ENCODE assay signal across 1 cellular context in the genomic region with DNA sequence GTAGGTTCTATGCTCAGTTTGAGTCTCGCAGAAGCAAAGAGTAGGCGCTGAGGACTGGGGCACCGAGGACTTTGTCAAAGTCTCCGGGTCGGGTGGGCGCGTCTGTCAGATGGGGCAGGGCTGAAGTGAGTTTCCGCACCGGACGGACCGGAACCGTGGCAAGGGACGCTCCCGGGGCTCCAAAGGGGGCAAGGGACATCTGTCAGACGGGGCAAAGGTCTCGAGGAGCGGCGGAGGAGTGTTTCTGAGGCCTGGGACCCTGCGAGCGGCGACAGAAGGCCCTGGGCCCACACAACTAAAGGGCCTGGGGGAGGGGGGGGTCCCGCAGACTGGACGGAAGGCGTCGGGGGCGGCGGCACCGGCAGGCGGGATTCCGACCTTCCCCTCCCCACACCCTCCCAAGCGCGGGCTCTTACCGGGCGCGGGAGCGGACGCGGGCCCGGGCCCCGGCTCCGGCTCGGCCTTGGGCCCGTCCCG.
TF ChIP-seq lines count a peak whose summit lies in the region.

No MANE protein-coding gene starts in this region.

TF ChIP-seq in HepG2, 621 proteins besides CTCF, POLR2A, EP300 and RAD21:
- TF ChIP-seq ZNF772 (CRISPR knock-in tag; IDR thresholded peaks at IDR 0.05) (0 out of 2 replicates have a peak, but pooled peaks have one; percentile 40), ZSCAN21 (CRISPR knock-in tag; IDR thresholded peaks at IDR 0.05; ENCODE audit: borderline replicate concordance) (peak; percentile 2; the same call in 1 of the 2 replicates), ZFX (CRISPR knock-in tag; IDR thresholded peaks at IDR 0.05; ENCODE audit: low read depth) (peak; percentile 34; the same call in 1 of the 2 replicates), ZNF101 (CRISPR knock-in tag; IDR thresholded peaks at IDR 0.05; ENCODE audit: borderline replicate concordance, low read depth) (no peak), HMG20B (CRISPR knock-in tag; conservative IDR thresholded peaks at IDR 0.05) (no peak), ASH2L (IDR thresholded peaks at IDR 0.05; ENCODE audit: insufficient read length, low read depth, low read length) (peak; percentile 3), SAP130 (CRISPR knock-in tag; IDR thresholded peaks at IDR 0.05; ENCODE audit: low read depth) (peak; percentile 29; the same call in 1 of the 2 replicates), ZNF563 (CRISPR knock-in tag; IDR thresholded peaks at IDR 0.05) (0 out of 2 replicates have a peak, but pooled peaks have one; percentile 9), ZFP90 (CRISPR knock-in tag; IDR thresholded peaks at IDR 0.05; ENCODE audit: borderline replicate concordance) (0 out of 2 replicates have a peak, but pooled peaks have one; percentile 34), RXRB (CRISPR knock-in tag; IDR thresholded peaks at IDR 0.05; ENCODE audit: borderline replicate concordance) (0 out of 2 replicates have a peak, but pooled peaks have one; percentile 12), ZNF225 (CRISPR knock-in tag; IDR thresholded peaks at IDR 0.05) (peak; percentile 31; the same call in 1 of the 2 replicates), YY1 (IDR thresholded peaks at IDR 0.05; ENCODE audit: insufficient read depth, insufficient replicate concordance, low read depth, low read length) (peak; percentile 20)
- TF ChIP-seq, protein P1, sequence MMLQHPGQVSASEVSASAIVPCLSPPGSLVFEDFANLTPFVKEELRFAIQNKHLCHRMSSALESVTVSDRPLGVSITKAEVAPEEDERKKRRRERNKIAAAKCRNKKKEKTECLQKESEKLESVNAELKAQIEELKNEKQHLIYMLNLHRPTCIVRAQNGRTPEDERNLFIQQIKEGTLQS (CRISPR knock-in tag; IDR thresholded peaks at IDR 0.05) = no peak
- TF ChIP-seq, protein P2, sequence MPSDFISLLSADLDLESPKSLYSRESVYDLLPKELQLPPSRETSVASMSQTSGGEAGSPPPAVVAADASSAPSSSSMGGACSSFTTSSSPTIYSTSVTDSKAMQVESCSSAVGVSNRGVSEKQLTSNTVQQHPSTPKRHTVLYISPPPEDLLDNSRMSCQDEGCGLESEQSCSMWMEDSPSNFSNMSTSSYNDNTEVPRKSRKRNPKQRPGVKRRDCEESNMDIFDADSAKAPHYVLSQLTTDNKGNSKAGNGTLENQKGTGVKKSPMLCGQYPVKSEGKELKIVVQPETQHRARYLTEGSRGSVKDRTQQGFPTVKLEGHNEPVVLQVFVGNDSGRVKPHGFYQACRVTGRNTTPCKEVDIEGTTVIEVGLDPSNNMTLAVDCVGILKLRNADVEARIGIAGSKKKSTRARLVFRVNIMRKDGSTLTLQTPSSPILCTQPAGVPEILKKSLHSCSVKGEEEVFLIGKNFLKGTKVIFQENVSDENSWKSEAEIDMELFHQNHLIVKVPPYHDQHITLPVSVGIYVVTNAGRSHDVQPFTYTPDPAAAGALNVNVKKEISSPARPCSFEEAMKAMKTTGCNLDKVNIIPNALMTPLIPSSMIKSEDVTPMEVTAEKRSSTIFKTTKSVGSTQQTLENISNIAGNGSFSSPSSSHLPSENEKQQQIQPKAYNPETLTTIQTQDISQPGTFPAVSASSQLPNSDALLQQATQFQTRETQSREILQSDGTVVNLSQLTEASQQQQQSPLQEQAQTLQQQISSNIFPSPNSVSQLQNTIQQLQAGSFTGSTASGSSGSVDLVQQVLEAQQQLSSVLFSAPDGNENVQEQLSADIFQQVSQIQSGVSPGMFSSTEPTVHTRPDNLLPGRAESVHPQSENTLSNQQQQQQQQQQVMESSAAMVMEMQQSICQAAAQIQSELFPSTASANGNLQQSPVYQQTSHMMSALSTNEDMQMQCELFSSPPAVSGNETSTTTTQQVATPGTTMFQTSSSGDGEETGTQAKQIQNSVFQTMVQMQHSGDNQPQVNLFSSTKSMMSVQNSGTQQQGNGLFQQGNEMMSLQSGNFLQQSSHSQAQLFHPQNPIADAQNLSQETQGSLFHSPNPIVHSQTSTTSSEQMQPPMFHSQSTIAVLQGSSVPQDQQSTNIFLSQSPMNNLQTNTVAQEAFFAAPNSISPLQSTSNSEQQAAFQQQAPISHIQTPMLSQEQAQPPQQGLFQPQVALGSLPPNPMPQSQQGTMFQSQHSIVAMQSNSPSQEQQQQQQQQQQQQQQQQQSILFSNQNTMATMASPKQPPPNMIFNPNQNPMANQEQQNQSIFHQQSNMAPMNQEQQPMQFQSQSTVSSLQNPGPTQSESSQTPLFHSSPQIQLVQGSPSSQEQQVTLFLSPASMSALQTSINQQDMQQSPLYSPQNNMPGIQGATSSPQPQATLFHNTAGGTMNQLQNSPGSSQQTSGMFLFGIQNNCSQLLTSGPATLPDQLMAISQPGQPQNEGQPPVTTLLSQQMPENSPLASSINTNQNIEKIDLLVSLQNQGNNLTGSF (CRISPR knock-in tag; IDR thresholded peaks at IDR 0.05) = 0 out of 2 replicates have a peak, but pooled peaks have one; percentile 47
- TF ChIP-seq, protein P3, sequence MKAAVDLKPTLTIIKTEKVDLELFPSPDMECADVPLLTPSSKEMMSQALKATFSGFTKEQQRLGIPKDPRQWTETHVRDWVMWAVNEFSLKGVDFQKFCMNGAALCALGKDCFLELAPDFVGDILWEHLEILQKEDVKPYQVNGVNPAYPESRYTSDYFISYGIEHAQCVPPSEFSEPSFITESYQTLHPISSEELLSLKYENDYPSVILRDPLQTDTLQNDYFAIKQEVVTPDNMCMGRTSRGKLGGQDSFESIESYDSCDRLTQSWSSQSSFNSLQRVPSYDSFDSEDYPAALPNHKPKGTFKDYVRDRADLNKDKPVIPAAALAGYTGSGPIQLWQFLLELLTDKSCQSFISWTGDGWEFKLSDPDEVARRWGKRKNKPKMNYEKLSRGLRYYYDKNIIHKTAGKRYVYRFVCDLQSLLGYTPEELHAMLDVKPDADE (CRISPR knock-in tag; IDR thresholded peaks at IDR 0.05) = 0 out of 2 replicates have a peak, but pooled peaks have one; percentile 17
- TF ChIP-seq, protein P4, sequence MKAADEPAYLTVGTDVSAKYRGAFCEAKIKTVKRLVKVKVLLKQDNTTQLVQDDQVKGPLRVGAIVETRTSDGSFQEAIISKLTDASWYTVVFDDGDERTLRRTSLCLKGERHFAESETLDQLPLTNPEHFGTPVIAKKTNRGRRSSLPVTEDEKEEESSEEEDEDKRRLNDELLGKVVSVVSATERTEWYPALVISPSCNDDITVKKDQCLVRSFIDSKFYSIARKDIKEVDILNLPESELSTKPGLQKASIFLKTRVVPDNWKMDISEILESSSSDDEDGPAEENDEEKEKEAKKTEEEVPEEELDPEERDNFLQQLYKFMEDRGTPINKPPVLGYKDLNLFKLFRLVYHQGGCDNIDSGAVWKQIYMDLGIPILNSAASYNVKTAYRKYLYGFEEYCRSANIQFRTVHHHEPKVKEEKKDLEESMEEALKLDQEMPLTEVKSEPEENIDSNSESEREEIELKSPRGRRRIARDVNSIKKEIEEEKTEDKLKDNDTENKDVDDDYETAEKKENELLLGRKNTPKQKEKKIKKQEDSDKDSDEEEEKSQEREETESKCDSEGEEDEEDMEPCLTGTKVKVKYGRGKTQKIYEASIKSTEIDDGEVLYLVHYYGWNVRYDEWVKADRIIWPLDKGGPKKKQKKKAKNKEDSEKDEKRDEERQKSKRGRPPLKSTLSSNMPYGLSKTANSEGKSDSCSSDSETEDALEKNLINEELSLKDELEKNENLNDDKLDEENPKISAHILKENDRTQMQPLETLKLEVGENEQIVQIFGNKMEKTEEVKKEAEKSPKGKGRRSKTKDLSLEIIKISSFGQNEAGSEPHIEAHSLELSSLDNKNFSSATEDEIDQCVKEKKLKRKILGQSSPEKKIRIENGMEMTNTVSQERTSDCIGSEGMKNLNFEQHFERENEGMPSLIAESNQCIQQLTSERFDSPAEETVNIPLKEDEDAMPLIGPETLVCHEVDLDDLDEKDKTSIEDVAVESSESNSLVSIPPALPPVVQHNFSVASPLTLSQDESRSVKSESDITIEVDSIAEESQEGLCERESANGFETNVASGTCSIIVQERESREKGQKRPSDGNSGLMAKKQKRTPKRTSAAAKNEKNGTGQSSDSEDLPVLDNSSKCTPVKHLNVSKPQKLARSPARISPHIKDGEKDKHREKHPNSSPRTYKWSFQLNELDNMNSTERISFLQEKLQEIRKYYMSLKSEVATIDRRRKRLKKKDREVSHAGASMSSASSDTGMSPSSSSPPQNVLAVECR (CRISPR knock-in tag; IDR thresholded peaks at IDR 0.05; ENCODE audit: borderline replicate concordance) = peak; percentile 27; the same call in 1 of the 2 replicates
